ENCODE assay signal across 24 cellular contexts in genomic region chr2:39399570-39399969, GRCh38. TPM values are rescaled to one million over a fixed set of nuclear protein-coding genes. Genes with fewer than 3 reads are reported as not detected.
DNase-seq lines count a peak whose midpoint lies in the region; TF ChIP-seq lines count a peak whose summit lies in the region.
"Had no signal": no experiment of that assay in that cellular context is flagged by ENCODE, and none has a peak within 500 bp of the region (broad histone marks: within the 10 kb centered on the region; RNA-seq: fewer than 3 reads in every experiment).

No MANE protein-coding gene starts in this region.

- H3K9ac ChIP-seq in mammary epithelial cell (ENCODE audit: insufficient read depth, low read length) (no peak overlapping the region), SK-N-SH (no peak overlapping the region), smooth muscle cell (ENCODE audit: low read depth) (no peak overlapping the region), GM23248 (no peak overlapping the region)

- no peaks in the 10 kb centered on the region for H3K27me3 Mint-ChIP-seq in activated naive CD4-positive, alpha-beta T cell treated with anti-CD3 and anti-CD28 coated beads, Interleukin-2, amount 10 ng/mL, durations not matched to agents 7 days and 5 days
- H3K27me3 Mint-ChIP-seq: activated CD8-positive, alpha-beta T cell treated with anti-CD3 and anti-CD28 coated beads for 36 hours; activated naive CD8-positive, alpha-beta T cell treated with anti-CD3 and anti-CD28 coated beads, Interleukin-2, amount 10 ng/mL, durations not matched to agents 7 days and 5 days; B cell had no signal

- no CpG with 5 or more reads among the region's 1 CpG for WGBS in mammary epithelial cell (ENCODE audit: low coverage, missing lambda C conversion rate)
- WGBS in SK-N-SH (ENCODE audit: low lambda C conversion rate) = 89% methylated on average over 1 of the region's 1 CpG
- WGBS in mesodermal cell (ENCODE audit: insufficient coverage in 2 of 2), 2 experiments = 80% methylated on average over 1 of the region's 1 CpG; no CpG with 5 or more reads in 1 of the 2 experiments
- WGBS in smooth muscle cell (ENCODE audit: low lambda C conversion rate) = 71% methylated on average over 1 of the region's 1 CpG
- WGBS in GM23248 (ENCODE audit: low coverage in 1 of 2, low lambda C conversion rate in 2 of 2, missing lambda C conversion rate in 2 of 2), 2 experiments = 11 to 20% methylated on average over 1 of the region's 1 CpG

- H3K4me3 Mint-ChIP-seq in activated naive CD4-positive, alpha-beta T cell treated with anti-CD3 and anti-CD28 coated beads, Interleukin-2, amount 10 ng/mL, durations not matched to agents 7 days and 5 days = no peak overlapping the region
- H3K4me3 Mint-ChIP-seq: activated CD8-positive, alpha-beta T cell treated with anti-CD3 and anti-CD28 coated beads for 36 hours; activated naive CD8-positive, alpha-beta T cell treated with anti-CD3 and anti-CD28 coated beads, Interleukin-2, amount 10 ng/mL, durations not matched to agents 7 days and 5 days; B cell; neural crest cell had no signal

- TF ChIP-seq CTCF in mammary epithelial cell (conservative IDR thresholded peaks at IDR 0.05 in 1 of 2, IDR thresholded peaks at IDR 0.05 in 1 of 2; ENCODE audit: extremely low read depth in 1 of 2, insufficient read depth in 1 of 2, low read depth in 1 of 2, low read length in 2 of 2) (no peak), breast epithelium (IDR thresholded peaks at IDR 0.05) (no peak), SK-N-SH (IDR thresholded peaks at IDR 0.05) (no peak), smooth muscle cell (IDR thresholded peaks at IDR 0.05; ENCODE audit: borderline replicate concordance, insufficient read depth, poor library complexity, severe bottlenecking) (no peak)

- H3F3A ChIP-seq in SK-N-SH (replicated peaks; ENCODE audit: insufficient read depth) (peaks cover 11% of the 10 kb centered on the region), smooth muscle cell (ENCODE audit: low read depth) (no peaks in the 10 kb centered on the region), GM23248 (ENCODE audit: insufficient read depth) (no peaks in the 10 kb centered on the region)

- CTCF ChIA-PET in mammary epithelial cell (lab: Charles Lee; ENCODE audit: low non-redundant PET) (no interaction called here), SK-N-SH (lab: Yijun Ruan, JAX) (interaction anchor here (1.1 to 2.3 kb wide), 4 partner anchors 13 to 298 kb away, joined by 3 to 20 read pairs (median 3); no protein-coding TSS in a partner anchor)
- CTCF ChIA-PET in activated naive CD4-positive, alpha-beta T cell treated with anti-CD3 and anti-CD28 coated beads, Interleukin-2, amount 10 ng/mL, durations not matched to agents 7 days and 5 days (lab: Charles Lee) = no interaction called here

- H3K9me3 ChIP-seq in mammary epithelial cell (replicated peaks; ENCODE audit: insufficient read depth, low read length) (no peaks in the 10 kb centered on the region), breast epithelium (no peaks in the 10 kb centered on the region), SK-N-SH (no peaks in the 10 kb centered on the region), mesodermal cell (ENCODE audit: control insufficient read depth, low read length) (no peaks in the 10 kb centered on the region), smooth muscle cell (replicated peaks; ENCODE audit: low read depth) (no peaks in the 10 kb centered on the region), GM23248 (ENCODE audit: low read depth) (no peaks in the 10 kb centered on the region)
- H3K9me3 ChIP-seq: prostate gland, upper lobe of left lung had no signal

- in situ Hi-C loops in mammary epithelial cell (cut with MboI; ENCODE audit: low sequenced_read_pairs in 2 of 2) (loop anchor here in 1 of 2 donors (25.0 kb wide), 1 partner anchor 313 kb away; no protein-coding TSS in a partner anchor), GM23248 (cut with MboI) (no loop called here)

- H3K27ac Mint-ChIP-seq in activated naive CD4-positive, alpha-beta T cell treated with anti-CD3 and anti-CD28 coated beads, Interleukin-2, amount 10 ng/mL, durations not matched to agents 7 days and 5 days = no peak overlapping the region
- H3K27ac Mint-ChIP-seq: activated CD8-positive, alpha-beta T cell treated with anti-CD3 and anti-CD28 coated beads for 36 hours; activated naive CD8-positive, alpha-beta T cell treated with anti-CD3 and anti-CD28 coated beads, Interleukin-2, amount 10 ng/mL, durations not matched to agents 7 days and 5 days; B cell had no signal

- H3K79me2 ChIP-seq in mammary epithelial cell (ENCODE audit: insufficient read depth, low read length) (peaks cover 91% of the 10 kb centered on the region), SK-N-SH (ENCODE audit: insufficient read depth) (peaks cover 96% of the 10 kb centered on the region), smooth muscle cell (ENCODE audit: low read depth) (peaks cover 100% of the 10 kb centered on the region), GM23248 (ENCODE audit: insufficient read depth) (peaks cover 100% of the 10 kb centered on the region)

- BruUV-seq in mammary epithelial cell (replicated peaks; lab: Mats Ljungman, UMichigan) = no TSS peak

- TF ChIP-seq EP300 in SK-N-SH (IDR thresholded peaks at IDR 0.05; ENCODE audit: borderline replicate concordance in 1 of 2, low read depth in 1 of 2, low read length in 1 of 2) = 0 out of 4 replicates have a peak, but pooled peaks of 1 of the 2 experiments have one; percentile 8

- no peak overlapping the region for H3K4me3 ChIP-seq in mammary epithelial cell (replicated peaks in 1 of 3; ENCODE audit: insufficient read depth in 1 of 3, low read depth in 2 of 3, low read length in 3 of 3)
- H3K4me3 ChIP-seq in breast epithelium = no peak overlapping the region
- no peak overlapping the region for H3K4me3 ChIP-seq in SK-N-SH (ENCODE audit: low read depth in 2 of 2, low read length in 1 of 2)
- no peak overlapping the region for H3K4me3 ChIP-seq in mesodermal cell (ENCODE audit: extremely low read depth, insufficient read depth, low read length, poor library complexity, severe bottlenecking)
- no peak overlapping the region for H3K4me3 ChIP-seq in smooth muscle cell
- H3K4me3 ChIP-seq in GM23248 = no peak overlapping the region
- H3K4me3 ChIP-seq: prostate gland, upper lobe of left lung had no signal

- H3K4me1 ChIP-seq in mammary epithelial cell (ENCODE audit: insufficient read depth, low read length) (peaks cover 14% of the 10 kb centered on the region), breast epithelium (peaks cover 0 to 7% of the 10 kb centered on the region in 2 donors), SK-N-SH (ENCODE audit: control insufficient read depth in 1 of 2, insufficient read depth in 2 of 2, low read depth in 1 of 2, low read length in 1 of 2) (peaks cover 21 to 29% of the 10 kb centered on the region in 2 experiments; a peak in 3 of 4 replicates), mesodermal cell (ENCODE audit: control insufficient read depth, insufficient read depth, low read length, poor library complexity, severe bottlenecking) (peaks cover 31% of the 10 kb centered on the region), smooth muscle cell (ENCODE audit: low read depth) (peaks cover 9% of the 10 kb centered on the region), GM23248 (ENCODE audit: insufficient read depth) (no peaks in the 10 kb centered on the region; the same call in 1 of the 2 replicates)

- H4K20me1 ChIP-seq in mammary epithelial cell (ENCODE audit: insufficient read depth, low read length) (no peaks in the 10 kb centered on the region), SK-N-SH (ENCODE audit: insufficient read depth) (peaks cover 24% of the 10 kb centered on the region), smooth muscle cell (ENCODE audit: low read depth) (peaks cover 90% of the 10 kb centered on the region), GM23248 (ENCODE audit: insufficient read depth) (peaks cover 6% of the 10 kb centered on the region; the same call in 1 of the 2 replicates)

- H3K27ac ChIP-seq in mammary epithelial cell (ENCODE audit: insufficient read depth, low read depth, low read length) (no peak overlapping the region), breast epithelium (no peak overlapping the region), SK-N-SH (ENCODE audit: low read depth in 2 of 2, low read length in 1 of 2) (peak overlapping the region; percentile 35 to 40; a peak in 3 of 4 replicates), mesodermal cell (ENCODE audit: low read depth, low read length, severe bottlenecking) (peak overlapping the region; percentile 70), smooth muscle cell (ENCODE audit: low read depth) (peak overlapping the region; percentile 36), GM23248 (no peak overlapping the region)
- H3K27ac ChIP-seq: foreskin keratinocyte, prostate gland, upper lobe of left lung had no signal

- H3K4me2 ChIP-seq in mammary epithelial cell (ENCODE audit: insufficient read depth, low read depth, low read length) (no peak overlapping the region), SK-N-SH (peak overlapping the region; percentile 6; the same call in 1 of the 2 replicates), smooth muscle cell (no peak overlapping the region), GM23248 (ENCODE audit: unreplicated experiment) (no peak overlapping the region)

- no peaks in the 10 kb centered on the region for H3K36me3 Mint-ChIP-seq in activated naive CD4-positive, alpha-beta T cell treated with anti-CD3 and anti-CD28 coated beads, Interleukin-2, amount 10 ng/mL, durations not matched to agents 7 days and 5 days

- H3K9me2 ChIP-seq in SK-N-SH (no peaks in the 10 kb centered on the region), GM23248 (ENCODE audit: insufficient read depth) (no peaks in the 10 kb centered on the region)

- H3K27me3 ChIP-seq in mammary epithelial cell (ENCODE audit: insufficient read depth, low read length) (no peaks in the 10 kb centered on the region), breast epithelium (no peaks in the 10 kb centered on the region), SK-N-SH (ENCODE audit: insufficient read depth) (no peaks in the 10 kb centered on the region), smooth muscle cell (ENCODE audit: low read depth) (no peaks in the 10 kb centered on the region), GM23248 (replicated peaks; ENCODE audit: insufficient read depth) (no peaks in the 10 kb centered on the region)
- H3K27me3 ChIP-seq: foreskin keratinocyte, upper lobe of left lung had no signal

- dilution Hi-C loops in mammary epithelial cell (cut with HindIII; ENCODE audit: low sequenced_read_pairs) = no loop called here

- H2AFZ ChIP-seq in mammary epithelial cell (ENCODE audit: low read depth, low read length) (no peak overlapping the region), SK-N-SH (ENCODE audit: low read depth) (no peak overlapping the region), smooth muscle cell (ENCODE audit: low read depth) (no peak overlapping the region), GM23248 (no peak overlapping the region)

- POLR2A ChIA-PET in SK-N-SH (lab: Yijun Ruan, JAX) = no interaction called here

- intact Hi-C loops in mammary epithelial cell (cut with micrococcal nuclease) (no loop called here), breast epithelium (cut with DNase I; ENCODE audit: low total_unique reads) (no loop called here)

- no peak for TF ChIP-seq RAD21 in SK-N-SH (IDR thresholded peaks at IDR 0.05; ENCODE audit: low read length)

- H3K36me3 ChIP-seq in mammary epithelial cell (ENCODE audit: insufficient read depth, low read length) (no peaks in the 10 kb centered on the region), breast epithelium (no peaks in the 10 kb centered on the region), SK-N-SH (replicated peaks in 1 of 2; ENCODE audit: control insufficient read depth in 1 of 2, insufficient read depth in 2 of 2, low read length in 1 of 2) (no peaks in the 10 kb centered on the region), mesodermal cell (ENCODE audit: control insufficient read depth, insufficient read depth, low read length) (peaks cover 3% of the 10 kb centered on the region), smooth muscle cell (ENCODE audit: low read depth) (no peaks in the 10 kb centered on the region), GM23248 (ENCODE audit: low read depth) (no peaks in the 10 kb centered on the region)
- H3K36me3 ChIP-seq: prostate gland, upper lobe of left lung had no signal

- TF ChIP-seq POLR2A in breast epithelium (IDR thresholded peaks at IDR 0.05) = no peak

- DNase-seq in mammary epithelial cell (peak; percentile 9), breast epithelium (ENCODE audit: low spot score in 2 of 2) (no peak), SK-N-SH (no peak), smooth muscle cell (lab: John Stamatoyannopoulos, UW; ENCODE audit: unreplicated experiment) (no peak), GM23248 (no peak), amygdala (lab: John Stamatoyannopoulos, UW) (no peak)
- DNase-seq in activated naive CD4-positive, alpha-beta T cell treated with anti-CD3 and anti-CD28 coated beads, Interleukin-2, amount 10 ng/mL, durations not matched to agents 7 days and 5 days = no peak
- DNase-seq: activated CD8-positive, alpha-beta T cell treated with anti-CD3 and anti-CD28 coated beads for 36 hours; activated effector memory CD4-positive, alpha-beta T cell treated with Interleukin-2 at 50 U/mL for 16 hours; activated naive CD8-positive, alpha-beta T cell treated with anti-CD3 and anti-CD28 coated beads, Interleukin-2, amount 10 ng/mL, durations not matched to agents 7 days and 5 days; activated T-cell treated with anti-CD3 and anti-CD28 coated beads for 4 hours; COR-L47; DMS79; foreskin keratinocyte; midbrain; NCI-H1092; NCI-H226; NCI-H774; SW 1271; upper lobe of left lung had no signal

- H3K9me3 Mint-ChIP-seq in activated naive CD4-positive, alpha-beta T cell treated with anti-CD3 and anti-CD28 coated beads, Interleukin-2, amount 10 ng/mL, durations not matched to agents 7 days and 5 days = no peaks in the 10 kb centered on the region
- H3K9me3 Mint-ChIP-seq: activated CD8-positive, alpha-beta T cell treated with anti-CD3 and anti-CD28 coated beads for 36 hours; activated naive CD8-positive, alpha-beta T cell treated with anti-CD3 and anti-CD28 coated beads, Interleukin-2, amount 10 ng/mL, durations not matched to agents 7 days and 5 days; neural crest cell had no signal

- peaks cover 10% of the 10 kb centered on the region for H3K4me1 Mint-ChIP-seq in activated naive CD4-positive, alpha-beta T cell treated with anti-CD3 and anti-CD28 coated beads, Interleukin-2, amount 10 ng/mL, durations not matched to agents 7 days and 5 days

RNA-seq across cellular contexts. Expression of gene MAP4K3, which starts 37.5 kb away (rescaled TPM):
- total RNA-seq in mammary epithelial cell (10 to 100 TPM; 25.7 to 43.3 TPM), breast epithelium (100 to 1,000 TPM in 1 of 3 donors, 10 to 100 TPM in 2; 56.2 to 101 (median 69.8) TPM), smooth muscle cell (70.9 and 91.7 TPM in 2 replicates)
- polyA plus RNA-seq in mammary epithelial cell (9.2 TPM), SK-N-SH (2012; rRNA removed) (8.8 and 11.1 TPM in 2 replicates), smooth muscle cell (21.3 and 30.8 TPM in 2 replicates), GM23248 (2016; fragmentation: Nextera tagmentation; extraction: Ambion mirVana) (9.4 and 9.9 TPM in 2 replicates)
- 8.3 TPM for polyA minus RNA-seq in mammary epithelial cell
- 12.0 and 14.6 TPM in 2 replicates for polyA plus RNA-seq in SK-N-SH (2012; cell fraction: cytosol; rRNA removed)
- 8.6 and 21.1 TPM in 2 replicates for polyA plus RNA-seq in SK-N-SH (2012; cell fraction: nucleus; rRNA removed)
- polyA plus RNA-seq in mesodermal cell (2013, experiment 1 of 2) = 37.2 TPM
- polyA plus RNA-seq in mesodermal cell (2013, experiment 2 of 2) = 39.7 TPM
- 32.0 and 44.0 TPM in 2 replicates for total RNA-seq in GM23248 (2014; rRNA removed; shearing (Covaris generic))

Comparison
In these comparisons a context has a peak if more than half of its experiments do, and no peak if none do; other contexts are left out.
1. H3K27ac ChIP-seq: peak in SK-N-SH (2 of 2), mesodermal cell (single experiment) and smooth muscle cell (single experiment); none in mammary epithelial cell (single experiment), breast epithelium (0 of 2) and GM23248 (single experiment).